Comparison of ENCODE assay signal across 1 cellular context in the genomic region with DNA sequence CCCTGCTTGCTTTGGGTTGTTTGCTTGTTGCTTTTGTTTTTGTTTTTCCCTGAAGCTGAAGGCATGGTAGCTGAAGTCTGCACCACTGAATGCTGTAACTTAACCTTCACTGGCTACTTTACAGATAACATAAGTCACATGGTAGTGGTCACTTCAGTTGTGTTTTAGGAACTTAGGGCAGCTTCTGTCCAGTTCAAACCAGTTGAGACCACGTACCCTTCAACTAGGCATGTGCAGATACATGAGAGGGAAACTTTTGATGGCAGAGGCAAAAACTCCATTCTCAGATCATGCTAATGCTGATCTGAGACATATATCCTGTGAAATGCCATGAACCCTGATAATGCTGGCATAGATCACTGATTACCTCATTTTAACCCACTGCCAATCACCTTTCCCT. TPM values are rescaled to one million over a fixed set of nuclear protein-coding genes. Genes with fewer than 3 reads are reported as not detected.
"Had no signal": no experiment of that assay in that cellular context is flagged by ENCODE, and none has a peak within 500 bp of the region (broad histone marks: within the 10 kb centered on the region; RNA-seq: fewer than 3 reads in every experiment).

No MANE protein-coding gene starts in this region.

RNA-seq across cellular contexts. Expression of a gene that starts 42.3 kb away (rescaled TPM):
- total RNA-seq: G401 had no signal
